ENCODE assay signal across 9 cellular contexts in genomic region chr3:36991923-36992805, GRCh38.
DNase-seq lines count a peak whose midpoint lies in the region; ATAC-seq and TF ChIP-seq lines count a peak whose summit lies in the region.
"Had no signal": no experiment of that assay in that cellular context is flagged by ENCODE, and none has a peak within 500 bp of the region (broad histone marks: within the 10 kb centered on the region; RNA-seq: fewer than 3 reads in every experiment).

No MANE protein-coding gene starts in this region.

- H3K36me3 ChIP-seq in endocrine pancreas (ENCODE audit: control insufficient read depth, insufficient read depth, low read length) (no peaks in the 10 kb centered on the region), neuron (ENCODE audit: insufficient read depth, low read length) (peaks cover 45% of the 10 kb centered on the region)

- peaks cover 43% of the 10 kb centered on the region for H3K4me1 Mint-ChIP-seq in T-helper 2 cell treated with Interferon-gamma antibody and Interleukin-4, amounts not matched to agents 5 μg/mL and 100 μg/mL, for 36 hours (ENCODE audit: low read depth)

- H3K4me3 ChIP-seq in LNCaP clone FGC (ENCODE audit: low read depth, low read length), result peak overlapping the region; percentile 84
- H3K4me3 ChIP-seq in endocrine pancreas (ENCODE audit: control insufficient read depth, insufficient read depth, low read length), result peak overlapping the region; percentile 95
- H3K4me3 ChIP-seq in neuron (ENCODE audit: low read length), result peak overlapping the region; percentile 71

- peak overlapping the region; percentile 90 for H3K9ac ChIP-seq in endocrine pancreas (ENCODE audit: control insufficient read depth, insufficient read depth, low read length)

- no peak overlapping the region for H3K4me3 Mint-ChIP-seq in T-helper 2 cell treated with Interferon-gamma antibody and Interleukin-4, amounts not matched to agents 5 μg/mL and 100 μg/mL, for 36 hours
- H3K4me3 Mint-ChIP-seq: stimulated activated naive CD8-positive, alpha-beta T cell treated with anti-CD3 and anti-CD28 coated beads, Interleukin-15, Interleukin-2, amounts not matched to agents 100 ng/mL and 50 ng/mL, for 24 hours had no signal

- no peaks in the 10 kb centered on the region for H3K27me3 ChIP-seq in endocrine pancreas (ENCODE audit: control insufficient read depth, insufficient read depth, low read length)
- no peaks in the 10 kb centered on the region for H3K27me3 ChIP-seq in neuron (ENCODE audit: insufficient read depth, low read length)

- H3K9me3 Mint-ChIP-seq in T-helper 2 cell treated with Interferon-gamma antibody and Interleukin-4, amounts not matched to agents 5 μg/mL and 100 μg/mL, for 36 hours, result no peaks in the 10 kb centered on the region
- H3K9me3 Mint-ChIP-seq: stimulated activated naive CD8-positive, alpha-beta T cell treated with anti-CD3 and anti-CD28 coated beads, Interleukin-15, Interleukin-2, amounts not matched to agents 100 ng/mL and 50 ng/mL, for 24 hours had no signal

- H3K9me3 ChIP-seq in endocrine pancreas (ENCODE audit: control insufficient read depth, low read length), result no peaks in the 10 kb centered on the region
- H3K9me3 ChIP-seq in neuron (ENCODE audit: low read length), result no peaks in the 10 kb centered on the region

- no peak overlapping the region for H2AFZ ChIP-seq in neuron (ENCODE audit: low read depth, low read length)

- H3K27me3 Mint-ChIP-seq in T-helper 2 cell treated with Interferon-gamma antibody and Interleukin-4, amounts not matched to agents 5 μg/mL and 100 μg/mL, for 36 hours (ENCODE audit: low read depth), result no peaks in the 10 kb centered on the region
- H3K27me3 Mint-ChIP-seq: stimulated activated naive CD8-positive, alpha-beta T cell treated with anti-CD3 and anti-CD28 coated beads, Interleukin-15, Interleukin-2, amounts not matched to agents 100 ng/mL and 50 ng/mL, for 24 hours had no signal

- peaks cover 40% of the 10 kb centered on the region for H3K4me1 ChIP-seq in endocrine pancreas (ENCODE audit: control insufficient read depth, insufficient read depth, low read length)
- H3K4me1 ChIP-seq in neuron (ENCODE audit: insufficient read depth, low read length), result peaks cover 37% of the 10 kb centered on the region

- ATAC-seq in GM18498 (IDR thresholded peaks at IDR 0.05; ENCODE audit: unreplicated experiment) (no peak), GM21825 (IDR thresholded peaks at IDR 0.05; ENCODE audit: unreplicated experiment) (no peak)

- H3K36me3 Mint-ChIP-seq in T-helper 2 cell treated with Interferon-gamma antibody and Interleukin-4, amounts not matched to agents 5 μg/mL and 100 μg/mL, for 36 hours (ENCODE audit: low read depth), result peaks cover 50% of the 10 kb centered on the region

- DNase-seq in CD1c-positive myeloid dendritic cell (ENCODE audit: extremely low spot score) (peak; percentile 24), LNCaP clone FGC (ENCODE audit: low read depth) (no peak), NCI-H2081 treated with DMSO at 0.1 percent for 48 hours (lab: John Stamatoyannopoulos, UW) (no peak)
- no peak for DNase-seq in T-helper 2 cell treated with Interferon-gamma antibody and Interleukin-4, amounts not matched to agents 5 μg/mL and 100 μg/mL, for 36 hours (ENCODE audit: low spot score)

- no peak overlapping the region for H3K27ac Mint-ChIP-seq in T-helper 2 cell treated with Interferon-gamma antibody and Interleukin-4, amounts not matched to agents 5 μg/mL and 100 μg/mL, for 36 hours
- H3K27ac Mint-ChIP-seq: stimulated activated naive CD8-positive, alpha-beta T cell treated with anti-CD3 and anti-CD28 coated beads, Interleukin-15, Interleukin-2, amounts not matched to agents 100 ng/mL and 50 ng/mL, for 24 hours had no signal

- TF ChIP-seq CTCF in LNCaP clone FGC (IDR thresholded peaks at IDR 0.05; ENCODE audit: control insufficient read depth, extremely low read depth, insufficient read depth), result no peak
